ENCODE assay signal across 13 cellular contexts in the genomic region with DNA sequence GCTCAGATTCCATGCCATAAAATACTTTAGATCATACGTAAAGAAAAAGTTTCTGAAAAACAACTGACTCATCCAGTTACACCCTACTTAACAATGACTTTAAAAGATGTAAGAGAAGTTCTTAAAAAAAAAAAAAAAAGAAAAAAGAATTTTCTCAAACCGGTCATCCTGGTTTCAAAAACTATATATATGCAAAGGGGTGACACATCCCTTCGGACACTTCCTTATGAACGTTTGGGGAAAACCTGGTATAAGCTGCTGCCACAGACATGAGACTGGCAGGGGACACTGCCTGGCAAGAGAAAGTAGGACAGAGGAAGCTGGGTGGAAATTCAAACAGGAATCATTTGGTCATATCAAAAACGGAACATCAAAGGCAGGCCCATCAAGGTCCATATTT.
DNase-seq lines count a peak whose midpoint lies in the region; ATAC-seq, FAIRE-seq and TF ChIP-seq lines count a peak whose summit lies in the region.
"Had no signal": no experiment of that assay in that cellular context is flagged by ENCODE, and none has a peak within 500 bp of the region (broad histone marks: within the 10 kb centered on the region; RNA-seq: fewer than 3 reads in every experiment).

No MANE protein-coding gene starts in this region.

- H3K4me3 ChIP-seq in astrocyte of the spinal cord (ENCODE audit: low read depth, low read length) = no peak overlapping the region
- H3K4me3 ChIP-seq: ascending aorta, psoas muscle had no signal

- DNase-seq in H54 (ENCODE audit: insufficient read length, low spot score) = peak; percentile 17
- DNase-seq in astrocyte of the spinal cord (ENCODE audit: low read depth, low spot score) = peak; percentile 71
- peak; percentile 51 for DNase-seq in glomerular endothelial cell (ENCODE audit: extremely low read depth, low read depth, low spot score)
- peak; percentile 34 for DNase-seq in stromal cell of bone marrow (ENCODE audit: low read depth)
- no peak for DNase-seq in DMS153 (lab: John Stamatoyannopoulos, UW)
- DNase-seq in NCI-H345 treated with DMSO at 0.1 percent for 48 hours (lab: John Stamatoyannopoulos, UW; ENCODE audit: unreplicated experiment) = no peak
- DNase-seq in mesenteric fat pad (ENCODE audit: low spot score) = no peak
- DNase-seq: DMS79 treated with DMSO at 0.1 percent for 48 hours, NCI-H2171, psoas muscle had no signal

- in situ Hi-C loops in astrocyte of the spinal cord (cut with HindIII; ENCODE audit: low sequenced_read_pairs) = no loop called here

- FAIRE-seq in H54 (lab: Jason Lieb, UNC) = peak; percentile 75
- FAIRE-seq: islet of Langerhans had no signal

- no peak for TF ChIP-seq CTCF in astrocyte of the spinal cord (IDR thresholded peaks at IDR 0.05; ENCODE audit: low read depth, low read length)

- ATAC-seq in GM18868 (IDR thresholded peaks at IDR 0.05; ENCODE audit: unreplicated experiment) = no peak

- no peak for TF ChIP-seq POLR2A in H54 (IDR thresholded peaks at IDR 0.05; ENCODE audit: low read depth, low read length)

Comparison
In these comparisons a context has a peak if more than half of its experiments do, and no peak if none do; other contexts are left out.
1. DNase-seq: peak in H54 (single experiment), astrocyte of the spinal cord (single experiment), glomerular endothelial cell (single experiment) and stromal cell of bone marrow (single experiment); none in DMS153 (single experiment), NCI-H345 treated with DMSO at 0.1 percent for 48 hours (single experiment) and mesenteric fat pad (single experiment).